ENCODE assay signal across 20 cellular contexts in genomic region chr16:15073101-15073500, GRCh38. TPM values are rescaled to one million over a fixed set of nuclear protein-coding genes. Genes with fewer than 3 reads are reported as not detected.
DNase-seq lines count a peak whose midpoint lies in the region; ATAC-seq and TF ChIP-seq lines count a peak whose summit lies in the region.
"Had no signal": no experiment of that assay in that cellular context is flagged by ENCODE, and none has a peak within 500 bp of the region (broad histone marks: within the 10 kb centered on the region; RNA-seq: fewer than 3 reads in every experiment).

No MANE protein-coding gene starts in this region.

- H3K23me2 ChIP-seq in H9 (ENCODE audit: insufficient read length, low read depth, low read length, poor library complexity, severe bottlenecking), result no peaks in the 10 kb centered on the region

- H3K79me2 ChIP-seq in H9 (ENCODE audit: insufficient read depth, low read length), result no peaks in the 10 kb centered on the region

- H3K4me3 Mint-ChIP-seq in H9, result no peak overlapping the region
- no peak overlapping the region for H3K4me3 Mint-ChIP-seq in T-cell
- H3K4me3 Mint-ChIP-seq: CD4-positive, alpha-beta memory T cell had no signal

- no peak overlapping the region for H4K91ac ChIP-seq in H9 (ENCODE audit: insufficient read length, low read depth, low read length)

- H2AK5ac ChIP-seq in H9 (ENCODE audit: insufficient read length, low read length), result no peak overlapping the region

- DNase-seq in H9 (no peak), ovary (peak in 3 of 5 donors; percentile 31 to 59 (median 38)), tibial nerve (ENCODE audit: low spot score in 2 of 2) (no peak), T-cell (no peak)
- DNase-seq: 8988T, ACHN, AML-193, BE2C, C1 segment of cervical spinal cord, Calu3, COR-L47, DMS53, DMS79 treated with DMSO at 0.1 percent for 48 hours, GF-D8, GOT3, HCEC 1CT had no signal

- no peak for TF ChIP-seq CTCF in H9 (conservative IDR thresholded peaks at IDR 0.05)
- TF ChIP-seq CTCF in ovary (IDR thresholded peaks at IDR 0.05), result no peak
- TF ChIP-seq CTCF in tibial nerve (IDR thresholded peaks at IDR 0.05), result no peak

- no peak overlapping the region for H3K27ac ChIP-seq in BLaER1
- H3K27ac ChIP-seq in H9 (ENCODE audit: insufficient read length, low read depth, low read length), result no peak overlapping the region
- peak overlapping the region in 1 of 2 donors; percentile 58 for H3K27ac ChIP-seq in ovary
- no peak overlapping the region for H3K27ac ChIP-seq in tibial nerve
- H3K27ac ChIP-seq: A549 had no signal

- H4K5ac ChIP-seq in H9 (ENCODE audit: insufficient read length, low read depth, low read length), result no peak overlapping the region

- no peaks in the 10 kb centered on the region for H3K9me3 Mint-ChIP-seq in H9
- no peaks in the 10 kb centered on the region for H3K9me3 Mint-ChIP-seq in T-cell
- H3K9me3 Mint-ChIP-seq: CD4-positive, alpha-beta memory T cell had no signal

- H3K79me1 ChIP-seq in H9 (ENCODE audit: insufficient read depth, low read depth, low read length, poor library complexity, severe bottlenecking), result no peaks in the 10 kb centered on the region

- H3K27me3 Mint-ChIP-seq in H9 (ENCODE audit: low read depth) (no peaks in the 10 kb centered on the region), T-cell (no peaks in the 10 kb centered on the region)
- H3K27me3 Mint-ChIP-seq: CD4-positive, alpha-beta memory T cell had no signal

- H3K9me3 ChIP-seq in BLaER1, result no peaks in the 10 kb centered on the region
- no peaks in the 10 kb centered on the region for H3K9me3 ChIP-seq in H9 (ENCODE audit: control insufficient read depth, low read depth, low read length)
- H3K9me3 ChIP-seq in ovary, result no peaks in the 10 kb centered on the region
- no peaks in the 10 kb centered on the region for H3K9me3 ChIP-seq in tibial nerve
- H3K9me3 ChIP-seq: A549, BE2C had no signal

- H4K20me1 ChIP-seq in BLaER1, result peaks cover 34% of the 10 kb centered on the region
- H4K20me1 ChIP-seq in H9 (ENCODE audit: control insufficient read depth, insufficient read depth, insufficient read length), result no peaks in the 10 kb centered on the region

- no peak overlapping the region for H3K56ac ChIP-seq in H9 (ENCODE audit: insufficient read length, low read depth, low read length)

- no peak overlapping the region for H3K18ac ChIP-seq in H9 (ENCODE audit: insufficient read length, low read depth, low read length)

- no peak overlapping the region for H3K14ac ChIP-seq in H9 (ENCODE audit: insufficient read depth, low read length)

- H3K36me3 Mint-ChIP-seq in H9 (ENCODE audit: insufficient read depth in 1 of 3, low read depth in 3 of 3), result peaks cover 40 to 87% (median 80%) of the 10 kb centered on the region in 3 experiments
- peaks cover 50% of the 10 kb centered on the region for H3K36me3 Mint-ChIP-seq in T-cell

- intact Hi-C loops in ovary (cut with DNase I), result no loop called here

- WGBS in H9 (ENCODE audit: extremely low coverage, insufficient read length, low lambda C conversion rate), result no CpG with 5 or more reads among the region's 6 CpGs
- 10 to 27% (median 10%) methylated on average over 6 of the region's 6 CpGs for WGBS in ovary, 3 donors
- WGBS in tibial nerve, 2 donors, result 51 to 63% methylated on average over 6 of the region's 6 CpGs

- 0 out of 2 replicates have a peak overlapping the region, but pooled peaks have one; percentile 3 for H3K9ac ChIP-seq in BLaER1
- H3K9ac ChIP-seq in H9 (ENCODE audit: extremely low read depth, insufficient read length, low read length), result no peak overlapping the region

- no peak overlapping the region for H2BK5ac ChIP-seq in H9 (ENCODE audit: insufficient read length, low read length)

- no peak overlapping the region for H3T11ph ChIP-seq in H9 (ENCODE audit: low read length)

- CTCF ChIA-PET in T-cell (lab: Charles Lee), result interaction anchor here in 1 of 2 donors (0.7 to 2.0 kb wide), 3 partner anchors 11 to 21 kb away, joined by 3 to 6 read pairs (median 3); partner anchors contain the start of gene RRN3

- no peak for ATAC-seq in HG03354 (IDR thresholded peaks at IDR 0.05; ENCODE audit: poor library complexity, severe bottlenecking, unreplicated experiment)
- ATAC-seq in T-cell (replicated peaks in 1 of 4), result no peak

- no peak overlapping the region for H3K4ac ChIP-seq in H9 (ENCODE audit: low read depth, low read length)

- H3K4me2 ChIP-seq in BLaER1, result no peak overlapping the region
- no peak overlapping the region for H3K4me2 ChIP-seq in H9 (ENCODE audit: insufficient read depth, insufficient read length, low read length)
- H3K4me2 ChIP-seq: A549 had no signal

- H2BK12ac ChIP-seq in H9 (ENCODE audit: insufficient read length, low read depth, low read length), result no peak overlapping the region

- no peaks in the 10 kb centered on the region for H3K27me3 ChIP-seq in BLaER1
- no peaks in the 10 kb centered on the region for H3K27me3 ChIP-seq in H9 (ENCODE audit: insufficient read depth, low read length)
- no peaks in the 10 kb centered on the region for H3K27me3 ChIP-seq in ovary
- H3K27me3 ChIP-seq in tibial nerve, result no peaks in the 10 kb centered on the region
- H3K27me3 ChIP-seq: BE2C had no signal

- H2BK15ac ChIP-seq in H9 (ENCODE audit: low read depth, low read length), result no peak overlapping the region

- H3K4me3 ChIP-seq in BLaER1 (no peak overlapping the region), ovary (no peak overlapping the region), tibial nerve (no peak overlapping the region)
- H3K4me3 ChIP-seq: A549 had no signal

- H3K4me1 Mint-ChIP-seq in H9 (no peaks in the 10 kb centered on the region), T-cell (peaks cover 3 to 6% (median 4%) of the 10 kb centered on the region in 3 donors)

- no peak overlapping the region for H2BK120ac ChIP-seq in H9 (ENCODE audit: low read depth, low read length, poor library complexity, severe bottlenecking)

- H2BK20ac ChIP-seq in H9 (ENCODE audit: low read depth, low read length, poor library complexity, severe bottlenecking), result no peak overlapping the region

- H2AFZ ChIP-seq in H9 (ENCODE audit: low read length), result no peak overlapping the region

- TF ChIP-seq EP300 in ovary (IDR thresholded peaks at IDR 0.05) (no peak), tibial nerve (IDR thresholded peaks at IDR 0.05) (no peak)

- H4K8ac ChIP-seq in H9 (replicated peaks; ENCODE audit: insufficient read length, low read depth, low read length), result no peak overlapping the region

- H3K23ac ChIP-seq in H9 (ENCODE audit: insufficient read length, low read depth, low read length), result no peak overlapping the region

- POLR2A ChIA-PET in T-cell (lab: Charles Lee), result no interaction called here

- H3K27ac Mint-ChIP-seq in H9 (peak overlapping the region in 2 of 3 experiments; percentile 32 to 49; a peak in 1 of 7 replicates), T-cell (no peak overlapping the region)

- H3K4me1 ChIP-seq in BLaER1 (peaks cover 10% of the 10 kb centered on the region; the same call in 1 of the 2 replicates), H9 (ENCODE audit: insufficient read depth, low read length) (no peaks in the 10 kb centered on the region), ovary (ENCODE audit: insufficient read depth) (no peaks in the 10 kb centered on the region), tibial nerve (no peaks in the 10 kb centered on the region)
- H3K4me1 ChIP-seq: A549, BE2C had no signal

- peaks cover 86% of the 10 kb centered on the region for H3K36me3 ChIP-seq in BLaER1
- no peaks in the 10 kb centered on the region for H3K36me3 ChIP-seq in ovary
- peaks cover 0 to 61% (median 28%) of the 10 kb centered on the region in 3 donors for H3K36me3 ChIP-seq in tibial nerve

- TF ChIP-seq POLR2A in ovary (IDR thresholded peaks at IDR 0.05) (no peak), tibial nerve (IDR thresholded peaks at IDR 0.05) (no peak)

RNA-seq across cellular contexts. Expression of gene NTAN1, which starts 17.2 kb away (rescaled TPM):
- total RNA-seq in H9 (2021), result 38.8 and 39.1 TPM in 2 replicates
- total RNA-seq in ovary, result 10 to 100 TPM; 24.4 to 53.8 (median 32.8) TPM
- polyA plus RNA-seq in ovary, result 100 to 1,000 TPM in 1 of 2 donors, 10 to 100 TPM in 1; 58.2 to 120 TPM
- 10 to 100 TPM; 64.2 to 99.6 (median 70.3) TPM for total RNA-seq in tibial nerve
- 10 to 100 TPM; 21.8 to 30.6 (median 28.7) TPM for total RNA-seq in T-cell

RNA-seq across cellular contexts. Expression of gene RRN3, which starts 21.0 kb away (rescaled TPM):
- total RNA-seq in H9 (2021) (40.9 and 44.3 TPM in 2 replicates), ovary (10 to 100 TPM; 18.8 to 46.0 (median 31.2) TPM), tibial nerve (10 to 100 TPM; 25.5 to 39.6 (median 36.0) TPM), T-cell (10 to 100 TPM; 26.5 to 38.0 (median 37.3) TPM)
- polyA plus RNA-seq in ovary, result 10 to 100 TPM; 22.8 to 30.7 TPM

Comparison
In these comparisons a context has a peak if more than half of its experiments do, and no peak if none do; other contexts are left out.
1. DNase-seq: peak in ovary (3 of 5); none in H9 (single experiment), tibial nerve (0 of 2) and T-cell (0 of 34).
2. H3K27ac Mint-ChIP-seq: peak in H9 (2 of 3); none in T-cell (0 of 2).